33 cellular contexts compared by ENCODE assay signal in genomic region chr10:127343831-127344230, GRCh38.
"Had no signal": no experiment of that assay in that cellular context is flagged by ENCODE, and none has a peak within 500 bp of the region (broad histone marks: within the 10 kb centered on the region; RNA-seq: fewer than 3 reads in every experiment).

No MANE protein-coding gene starts in this region.

- H3K27me3 ChIP-seq: body of pancreas, cardiac muscle cell, ovary, sigmoid colon, uterus had no signal

- H3K9me3 Mint-ChIP-seq: activated CD8-positive, alpha-beta T cell treated with anti-CD3 and anti-CD28 coated beads for 36 hours; activated naive CD8-positive, alpha-beta T cell treated with anti-CD3 and anti-CD28 coated beads, Interleukin-2, amount 50 U/mL, for 24 hours; activated T-cell treated with anti-CD3 and anti-CD28 coated beads, Interleukin-2, amount 50 U/mL, for 4 hours; activated T-helper 17 cell treated with anti-CD3 and anti-CD28 coated beads, Interleukin-2, amount 50 U/mL, for 72 hours; effector memory CD8-positive, alpha-beta T cell; nephron progenitor cell; stimulated activated memory B cell treated with anti-CD40 and anti-IgM and Interleukin-4, amounts not matched to agents 10 μg/mL and 1 μg/mL and 100 μg/mL, for 72 hours; stimulated activated naive CD8-positive, alpha-beta T cell treated with anti-CD3 and anti-CD28 coated beads, Interleukin-15, amount 100 ng/mL, for 72 hours; type B pancreatic cell had no signal

- H3K27me3 Mint-ChIP-seq: activated CD8-positive, alpha-beta T cell treated with anti-CD3 and anti-CD28 coated beads for 36 hours; activated naive CD8-positive, alpha-beta T cell treated with anti-CD3 and anti-CD28 coated beads, Interleukin-2, amount 50 U/mL, for 24 hours; activated T-helper 17 cell treated with anti-CD3 and anti-CD28 coated beads, Interleukin-2, amount 50 U/mL, for 72 hours; progenitor cell of endocrine pancreas; stimulated activated memory B cell treated with anti-CD40 and anti-IgM and Interleukin-4, amounts not matched to agents 10 μg/mL and 1 μg/mL and 100 μg/mL, for 72 hours; T-helper 17 cell; type B pancreatic cell had no signal

- H3K4me1 ChIP-seq: body of pancreas, sigmoid colon, uterus had no signal

- FAIRE-seq: endothelial cell of umbilical vein, kidney had no signal

- H3K27ac Mint-ChIP-seq: activated CD8-positive, alpha-beta T cell treated with anti-CD3 and anti-CD28 coated beads for 36 hours; activated naive CD8-positive, alpha-beta T cell treated with anti-CD3 and anti-CD28 coated beads, Interleukin-2, amount 50 U/mL, for 24 hours; activated T-helper 17 cell treated with anti-CD3 and anti-CD28 coated beads, Interleukin-2, amount 50 U/mL, for 72 hours; effector memory CD8-positive, alpha-beta T cell; nephron progenitor cell; progenitor cell of endocrine pancreas; stimulated activated memory B cell treated with anti-CD40 and anti-IgM and Interleukin-4, amounts not matched to agents 10 μg/mL and 1 μg/mL and 100 μg/mL, for 72 hours; T-helper 17 cell had no signal

- H3K36me3 Mint-ChIP-seq: stimulated activated memory B cell treated with anti-CD40 and anti-IgM and Interleukin-4, amounts not matched to agents 10 μg/mL and 1 μg/mL and 100 μg/mL, for 72 hours had no signal

- H3K4me1 Mint-ChIP-seq: activated naive CD8-positive, alpha-beta T cell treated with anti-CD3 and anti-CD28 coated beads, Interleukin-2, amount 50 U/mL, for 24 hours; activated T-helper 17 cell treated with anti-CD3 and anti-CD28 coated beads, Interleukin-2, amount 50 U/mL, for 72 hours; stimulated activated memory B cell treated with anti-CD40 and anti-IgM and Interleukin-4, amounts not matched to agents 10 μg/mL and 1 μg/mL and 100 μg/mL, for 72 hours had no signal

- H3K4me3 ChIP-seq: body of pancreas, cardiac muscle cell, ovary, sigmoid colon, smooth muscle cell, uterus had no signal

- H3K36me3 ChIP-seq: cardiac muscle cell, ovary, uterus had no signal

- H3K27ac ChIP-seq: body of pancreas, cardiac muscle cell, ovary, sigmoid colon, uterus had no signal

- DNase-seq: activated CD4-positive, alpha-beta T cell treated with anti-CD3 and anti-CD28 coated beads for 1 hour; activated CD4-positive, alpha-beta T cell treated with anti-CD3 and anti-CD28 coated beads, Interleukin-2, amount 50 U/mL, for 1 hour; activated CD8-positive, alpha-beta T cell treated with anti-CD3 and anti-CD28 coated beads for 36 hours; activated gamma-delta T cell treated with Interleukin-2 at 50 U/mL for 16 hours; activated naive CD4-positive, alpha-beta T cell treated with anti-CD3 and anti-CD28 coated beads, Interleukin-2, amount 50 U/mL, for 16 hours; activated naive CD8-positive, alpha-beta T cell treated with anti-CD3 and anti-CD28 coated beads, Interleukin-2, amount 50 U/mL, for 24 hours; activated T-cell treated with anti-CD3 and anti-CD28 coated beads, Interleukin-2, amount 50 U/mL, for 4 hours; anterior cingulate cortex; body of pancreas; cortex of kidney; effector memory CD8-positive, alpha-beta T cell; hippocampal formation; kidney; left colon; mammary epithelial cell; nephron progenitor cell; ovary; sigmoid colon; stimulated activated CD4-positive, alpha-beta T cell treated with anti-CD3 and anti-CD28 coated beads, Interleukin-1b, Interleukin-23, amount 100 ng/mL, for 48 hours; stimulated activated CD4-positive, alpha-beta T cell treated with anti-CD3 and anti-CD28 coated beads, Interleukin-4, amount 100 ng/mL, for 4 hours; stimulated activated CD8-positive, alpha-beta memory T cell treated with anti-CD3 and anti-CD28 coated beads, Interleukin-4, amount 100 ng/mL, for 48 hours; stimulated activated naive CD8-positive, alpha-beta T cell treated with anti-CD3 and anti-CD28 coated beads, Interleukin-15, amount 100 ng/mL, for 72 hours; substantia nigra; T-helper 17 cell; T1000; uterus had no signal

- H3K4me3 Mint-ChIP-seq: activated CD8-positive, alpha-beta T cell treated with anti-CD3 and anti-CD28 coated beads for 36 hours; activated naive CD8-positive, alpha-beta T cell treated with anti-CD3 and anti-CD28 coated beads, Interleukin-2, amount 50 U/mL, for 24 hours; activated T-cell treated with anti-CD3 and anti-CD28 coated beads, Interleukin-2, amount 50 U/mL, for 4 hours; activated T-helper 17 cell treated with anti-CD3 and anti-CD28 coated beads, Interleukin-2, amount 50 U/mL, for 72 hours; effector memory CD8-positive, alpha-beta T cell; nephron progenitor cell; stimulated activated memory B cell treated with anti-CD40 and anti-IgM and Interleukin-4, amounts not matched to agents 10 μg/mL and 1 μg/mL and 100 μg/mL, for 72 hours; stimulated activated naive CD8-positive, alpha-beta T cell treated with anti-CD3 and anti-CD28 coated beads, Interleukin-15, amount 100 ng/mL, for 72 hours; T-helper 17 cell; type B pancreatic cell had no signal

- H3K9me3 ChIP-seq: body of pancreas, ovary, sigmoid colon, uterus had no signal
